ENCODE assay signal across 24 cellular contexts in genomic region chr5:19706776-19707175, GRCh38.
"Had no signal": no experiment of that assay in that cellular context is flagged by ENCODE, and none has a peak within 500 bp of the region (broad histone marks: within the 10 kb centered on the region; RNA-seq: fewer than 3 reads in every experiment).

No MANE protein-coding gene starts in this region.

- H3K36me3 ChIP-seq: colonic mucosa, esophagus muscularis mucosa, esophagus squamous epithelium, gastrocnemius medialis, gastroesophageal sphincter, heart left ventricle, heart right ventricle had no signal

- H3K9me3 ChIP-seq: colonic mucosa, esophagus muscularis mucosa, gastrocnemius medialis had no signal

- ATAC-seq: effector memory CD8-positive, alpha-beta T cell; esophagus mucosa; foreskin keratinocyte; gastrocnemius medialis; gastroesophageal sphincter; heart left ventricle; heart right ventricle had no signal

- H3K4me3 ChIP-seq: colonic mucosa, coronary artery, dorsolateral prefrontal cortex, esophagus muscularis mucosa, esophagus squamous epithelium, gastrocnemius medialis, gastroesophageal sphincter, heart left ventricle, heart right ventricle had no signal

- H3K4me1 ChIP-seq: colonic mucosa, esophagus muscularis mucosa, esophagus squamous epithelium, foreskin keratinocyte, gastrocnemius medialis, gastroesophageal sphincter, heart left ventricle, heart right ventricle had no signal

- H3K27ac ChIP-seq: colonic mucosa, coronary artery, dorsolateral prefrontal cortex, epithelial cell of prostate, esophagus muscularis mucosa, esophagus squamous epithelium, foreskin keratinocyte, gastrocnemius medialis, gastroesophageal sphincter, heart left ventricle, heart right ventricle had no signal

- DNase-seq: colonic mucosa; cortex of kidney; dermis blood vessel endothelial cell; effector CD4-positive, alpha-beta T cell; effector CD8-positive, alpha-beta T cell; effector memory CD4-positive, alpha-beta T cell; effector memory CD8-positive, alpha-beta T cell; endodermal cell; erythroblast; esophagus squamous epithelium; foreskin fibroblast; foreskin keratinocyte; foreskin melanocyte; gastrocnemius medialis; glutamatergic neuron; head of caudate nucleus; heart left ventricle; heart right ventricle had no signal

- H3K27me3 ChIP-seq: colonic mucosa, dorsolateral prefrontal cortex, esophagus muscularis mucosa, esophagus squamous epithelium, foreskin keratinocyte, gastrocnemius medialis, gastroesophageal sphincter, heart left ventricle, heart right ventricle had no signal
